23 cellular contexts compared by ENCODE assay signal in genomic region chr9:117334101-117334500, GRCh38.
A peak's percentile ranks its signal among the peaks of the same experiment; 100 is the strongest.
DNase-seq lines count a peak whose midpoint lies in the region; ATAC-seq, FAIRE-seq and TF ChIP-seq lines count a peak whose summit lies in the region.
"Had no signal": no experiment of that assay in that cellular context is flagged by ENCODE, and none has a peak within 500 bp of the region (broad histone marks: within the 10 kb centered on the region; RNA-seq: fewer than 3 reads in every experiment).

No MANE protein-coding gene starts in this region.

- TF ChIP-seq CTCF in MCF 10A (IDR thresholded peaks at IDR 0.05; ENCODE audit: unreplicated experiment) (no peak), breast epithelium (IDR thresholded peaks at IDR 0.05) (no peak), type B pancreatic cell (conservative IDR thresholded peaks at IDR 0.05) (no peak)

- peak; percentile 13 for DNase-seq in MCF 10A (ENCODE audit: unreplicated experiment)
- no peak for DNase-seq in breast epithelium (ENCODE audit: low spot score in 2 of 2)
- peak; percentile 69 for DNase-seq in iPS-NIHi7 (ENCODE audit: extremely low spot score)
- DNase-seq in urothelium cell line (ENCODE audit: low spot score), result peak; percentile 10
- DNase-seq in DMS79 treated with DMSO at 0.1 percent for 48 hours (lab: John Stamatoyannopoulos, UW), result no peak
- DNase-seq in type B pancreatic cell (ENCODE audit: extremely low spot score, unreplicated experiment), result no peak
- no peak for DNase-seq in stimulated activated naive CD8-positive, alpha-beta T cell treated with anti-CD3 and anti-CD28 coated beads, Interleukin-15, amount 100 ng/mL, for 72 hours
- DNase-seq: activated CD4-positive, alpha-beta T cell treated with anti-CD3 and anti-CD28 coated beads, Interleukin-2, amount 50 U/mL, for 48 hours; activated naive CD4-positive, alpha-beta T cell treated with Interleukin-2 at 50 U/mL for 16 hours; adrenal gland; CD4-positive, alpha-beta memory T cell; glutamatergic neuron; H7; NCI-H1436 treated with DMSO at 0.1 percent for 48 hours; NCI-H510A; SIG-M5 had no signal

- intact Hi-C loops in MCF 10A (cut with micrococcal nuclease) (no loop called here), breast epithelium (cut with DNase I; ENCODE audit: low total_unique reads) (no loop called here)

- no peaks in the 10 kb centered on the region for H3K4me1 ChIP-seq in breast epithelium
- H3K4me1 ChIP-seq: adrenal gland, prostate gland had no signal

- H3K27ac Mint-ChIP-seq in MCF 10A (ENCODE audit: low read depth, unreplicated experiment) (no peak overlapping the region), type B pancreatic cell (no peak overlapping the region)
- no peak overlapping the region for H3K27ac Mint-ChIP-seq in stimulated activated naive CD8-positive, alpha-beta T cell treated with anti-CD3 and anti-CD28 coated beads, Interleukin-15, amount 100 ng/mL, for 72 hours
- H3K27ac Mint-ChIP-seq: CD4-positive, alpha-beta memory T cell; stimulated activated naive CD8-positive, alpha-beta T cell treated with anti-CD3 and anti-CD28 coated beads, Interleukin-15, Interleukin-2, amounts not matched to agents 100 ng/mL and 50 ng/mL, for 24 hours had no signal

- no peaks in the 10 kb centered on the region for H3K4me1 Mint-ChIP-seq in MCF 10A (ENCODE audit: insufficient read depth, unreplicated experiment)
- H3K4me1 Mint-ChIP-seq in type B pancreatic cell (ENCODE audit: unreplicated experiment), result no peaks in the 10 kb centered on the region
- H3K4me1 Mint-ChIP-seq in stimulated activated naive CD8-positive, alpha-beta T cell treated with anti-CD3 and anti-CD28 coated beads, Interleukin-15, amount 100 ng/mL, for 72 hours, result no peaks in the 10 kb centered on the region
- H3K4me1 Mint-ChIP-seq: CD4-positive, alpha-beta memory T cell had no signal

- BruUV-seq in MCF 10A (replicated peaks; lab: Mats Ljungman, UMichigan), result no TSS peak

- no peaks in the 10 kb centered on the region for H3K9me3 ChIP-seq in breast epithelium
- H3K9me3 ChIP-seq: adrenal gland, prostate gland had no signal

- no peak overlapping the region for H3K27ac ChIP-seq in breast epithelium
- H3K27ac ChIP-seq: adrenal gland, epithelial cell of prostate, prostate gland had no signal

- H3K4me3 Mint-ChIP-seq in MCF 10A (ENCODE audit: unreplicated experiment), result no peak overlapping the region
- H3K4me3 Mint-ChIP-seq in type B pancreatic cell, result no peak overlapping the region
- H3K4me3 Mint-ChIP-seq in stimulated activated naive CD8-positive, alpha-beta T cell treated with anti-CD3 and anti-CD28 coated beads, Interleukin-15, amount 100 ng/mL, for 72 hours, result no peak overlapping the region
- H3K4me3 Mint-ChIP-seq: CD4-positive, alpha-beta memory T cell; stimulated activated naive CD8-positive, alpha-beta T cell treated with anti-CD3 and anti-CD28 coated beads, Interleukin-15, Interleukin-2, amounts not matched to agents 100 ng/mL and 50 ng/mL, for 24 hours had no signal

- H3K36me3 ChIP-seq in breast epithelium, result no peaks in the 10 kb centered on the region
- H3K36me3 ChIP-seq: adrenal gland, prostate gland had no signal

- H3K9me3 Mint-ChIP-seq in MCF 10A (ENCODE audit: unreplicated experiment) (peaks cover 45% of the 10 kb centered on the region), type B pancreatic cell (no peaks in the 10 kb centered on the region)
- H3K9me3 Mint-ChIP-seq in stimulated activated naive CD8-positive, alpha-beta T cell treated with anti-CD3 and anti-CD28 coated beads, Interleukin-15, amount 100 ng/mL, for 72 hours, result peaks cover 5 to 19% of the 10 kb centered on the region in 2 donors

- CTCF ChIA-PET in MCF 10A (lab: Yijun Ruan, JAX), result no interaction called here

- H3K4me3 ChIP-seq in breast epithelium, result no peak overlapping the region
- H3K4me3 ChIP-seq: adrenal gland, prostate gland had no signal

- H3K36me3 Mint-ChIP-seq in MCF 10A (ENCODE audit: insufficient read depth, unreplicated experiment), result no peaks in the 10 kb centered on the region
- H3K36me3 Mint-ChIP-seq in type B pancreatic cell, result no peaks in the 10 kb centered on the region
- H3K36me3 Mint-ChIP-seq: CD4-positive, alpha-beta memory T cell had no signal

- no peak for TF ChIP-seq POLR2A in breast epithelium (IDR thresholded peaks at IDR 0.05)

- H3K27me3 Mint-ChIP-seq in MCF 10A (ENCODE audit: insufficient read depth, unreplicated experiment), result no peaks in the 10 kb centered on the region
- no peaks in the 10 kb centered on the region for H3K27me3 Mint-ChIP-seq in type B pancreatic cell
- H3K27me3 Mint-ChIP-seq in stimulated activated naive CD8-positive, alpha-beta T cell treated with anti-CD3 and anti-CD28 coated beads, Interleukin-15, amount 100 ng/mL, for 72 hours, result peaks cover 7% of the 10 kb centered on the region
- H3K27me3 Mint-ChIP-seq: CD4-positive, alpha-beta memory T cell had no signal

- ATAC-seq in stimulated activated naive CD8-positive, alpha-beta T cell treated with anti-CD3 and anti-CD28 coated beads, Interleukin-15, amount 100 ng/mL, for 72 hours, result no peak
- ATAC-seq: activated CD4-positive, CD25-positive, alpha-beta regulatory T cell treated with anti-CD3 and anti-CD28 coated beads, Interleukin-2, amount 50 U/mL, for 24 hours had no signal

- H3K27me3 ChIP-seq in breast epithelium, result no peaks in the 10 kb centered on the region
- H3K27me3 ChIP-seq: adrenal gland had no signal

- no peak for FAIRE-seq in urothelium cell line (lab: Jason Lieb, UNC)
- FAIRE-seq: G401.6, RCC 7860 had no signal

- POLR2A ChIA-PET in MCF 10A (lab: Yijun Ruan, JAX), result no interaction called here

TF ChIP-seq in PFSK-1, 5 proteins besides CTCF, POLR2A, EP300 and RAD21:
- no peak for TF ChIP-seq SIN3A (IDR thresholded peaks at IDR 0.05; ENCODE audit: borderline replicate concordance, insufficient read depth, low read length)
- no peak for TF ChIP-seq FOXP2 (optimal IDR thresholded peaks at IDR 0.05; ENCODE audit: borderline replicate concordance, extremely low read depth, extremely low read length, insufficient read depth)
- no peak for TF ChIP-seq POLR2AphosphoS5 (IDR thresholded peaks at IDR 0.05; ENCODE audit: low read depth, low read length)
- peak; percentile 78 to 94 for TF ChIP-seq REST (IDR thresholded peaks at IDR 0.05; ENCODE audit: insufficient read depth in 1 of 2, low read depth in 2 of 2, low read length in 2 of 2)
- TF ChIP-seq TAF1 (IDR thresholded peaks at IDR 0.05; ENCODE audit: borderline replicate concordance, insufficient read depth, low read length), result no peak

Comparison
In these comparisons a context has a peak if more than half of its experiments do, and no peak if none do; other contexts are left out.
1. DNase-seq: peak in MCF 10A (single experiment), iPS-NIHi7 (single experiment) and urothelium cell line (single experiment); none in breast epithelium (0 of 2), DMS79 treated with DMSO at 0.1 percent for 48 hours (single experiment), type B pancreatic cell (single experiment) and stimulated activated naive CD8-positive, alpha-beta T cell treated with anti-CD3 and anti-CD28 coated beads, Interleukin-15, amount 100 ng/mL, for 72 hours (0 of 2).